Comparison of ENCODE assay signal across 15 cellular contexts in the genomic region with DNA sequence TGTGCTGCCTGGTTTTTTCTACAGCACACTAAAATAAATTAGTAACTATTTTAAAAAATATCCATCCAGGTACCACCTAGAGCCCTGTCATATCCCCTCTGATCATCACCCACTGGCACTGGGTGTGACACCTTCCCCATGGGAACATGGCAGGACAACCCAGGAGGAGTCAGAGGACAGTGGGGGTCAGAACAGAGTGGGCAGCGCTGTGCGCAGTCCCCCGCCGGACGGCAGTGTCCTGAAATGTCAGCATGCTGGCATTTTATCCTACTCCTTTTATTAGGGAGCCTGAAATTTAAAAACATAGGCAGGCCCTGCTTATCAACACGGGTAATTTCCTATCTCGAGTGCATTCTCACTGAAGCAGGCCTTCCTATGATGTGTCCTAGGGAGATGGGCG.
"Had no signal": no experiment of that assay in that cellular context is flagged by ENCODE, and none has a peak within 500 bp of the region (broad histone marks: within the 10 kb centered on the region; RNA-seq: fewer than 3 reads in every experiment).

No MANE protein-coding gene starts in this region.

- H3K4me2 ChIP-seq: neural progenitor cell had no signal

- H3K27me3 ChIP-seq: brain microvascular endothelial cell, neural progenitor cell, pancreas, sigmoid colon had no signal

- DNase-seq: activated CD4-positive, alpha-beta T cell treated with anti-CD3 and anti-CD28 coated beads, Interleukin-2, amount 50 U/mL, for 1 hour; activated effector memory CD4-positive, alpha-beta T cell treated with anti-CD3 and anti-CD28 coated beads, Interleukin-2, amount 50 U/mL, for 16 hours; activated naive CD4-positive, alpha-beta T cell treated with anti-CD3 and anti-CD28 coated beads, Interleukin-2, amount 50 U/mL, for 16 hours; activated T-cell treated with anti-CD3 and anti-CD28 coated beads, Interleukin-2, amount 50 U/mL, for 48 hours; brain microvascular endothelial cell; central memory CD4-positive, alpha-beta T cell; erythroblast; left ventricle myocardium inferior; mesendoderm; naive thymus-derived CD4-positive, alpha-beta T cell; sigmoid colon; stimulated activated CD4-positive, alpha-beta T cell treated with anti-CD3 and anti-CD28 coated beads, Interleukin-4, amount 100 ng/mL, for 24 hours had no signal

- H3K9me3 ChIP-seq: left ventricle myocardium inferior, pancreas, sigmoid colon, thoracic aorta had no signal

- H3K4me3 ChIP-seq: left ventricle myocardium inferior, neural progenitor cell, pancreas, sigmoid colon, thoracic aorta had no signal

- H3K4me1 ChIP-seq: neural progenitor cell, pancreas had no signal

- H3K36me3 ChIP-seq: brain microvascular endothelial cell, left ventricle myocardium inferior, neural progenitor cell, pancreas, sigmoid colon, thoracic aorta had no signal

- H3K9ac ChIP-seq: neural progenitor cell had no signal

- H2AFZ ChIP-seq: neural progenitor cell had no signal

- H3K27ac ChIP-seq: brain microvascular endothelial cell, left ventricle myocardium inferior, neural progenitor cell, pancreas had no signal
